ENCODE assay signal across 14 cellular contexts in the genomic region with DNA sequence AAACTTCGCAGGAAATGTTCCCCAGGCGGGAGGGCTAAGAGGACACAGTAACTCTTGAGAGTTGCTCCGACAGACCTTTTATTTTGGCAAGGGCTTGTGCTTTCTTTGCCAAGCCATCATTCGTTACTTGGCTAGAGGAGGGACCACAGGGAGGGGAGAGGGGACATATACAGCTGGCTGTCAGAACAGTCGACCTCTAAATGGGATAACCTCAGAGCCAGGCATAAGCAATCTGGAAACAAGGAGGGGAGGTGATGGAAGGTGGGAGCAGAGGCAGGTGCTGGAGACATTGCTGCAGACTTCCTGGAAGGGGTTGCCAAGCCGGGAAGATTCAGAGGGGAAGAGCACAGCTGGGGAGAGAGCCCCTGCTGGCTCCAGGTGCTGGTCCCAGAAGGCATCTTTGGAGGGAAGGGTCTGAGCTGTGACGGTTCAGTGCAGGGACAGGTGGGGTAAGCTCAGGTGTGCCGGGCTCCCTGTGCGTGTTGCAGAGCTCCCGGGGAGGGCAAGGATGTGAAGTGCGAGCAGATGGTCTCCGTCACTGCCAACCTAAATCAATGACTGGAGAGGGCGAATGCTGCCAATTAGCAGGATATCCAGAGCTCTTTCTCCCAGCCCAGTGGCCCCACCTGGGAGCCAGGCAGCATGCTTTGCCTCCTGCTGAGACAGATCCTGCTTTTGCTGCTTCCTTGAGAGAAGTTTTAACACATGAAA. TPM values are rescaled to one million over a fixed set of nuclear protein-coding genes. Genes with fewer than 3 reads are reported as not detected.
DNase-seq lines count a peak whose midpoint lies in the region; ATAC-seq and TF ChIP-seq lines count a peak whose summit lies in the region.
"Had no signal": no experiment of that assay in that cellular context is flagged by ENCODE, and none has a peak within 500 bp of the region (broad histone marks: within the 10 kb centered on the region; RNA-seq: fewer than 3 reads in every experiment).

No MANE protein-coding gene starts in this region.

- H3K4me3 ChIP-seq in BLaER1 treated with 17β-estradiol and CSF1 and Interleukin-3, amounts not matched to agents 10 nM and 100 nM: no peak overlapping the region
- H3K4me3 ChIP-seq in Loucy (ENCODE audit: low read length, poor library complexity, severe bottlenecking) (no peak overlapping the region), endodermal cell (ENCODE audit: low read length) (no peak overlapping the region)
- H3K4me3 ChIP-seq: vagina had no signal

- H3K9me3 Mint-ChIP-seq in endodermal cell: peaks cover 3% of the 10 kb centered on the region
- H3K9me3 Mint-ChIP-seq: central memory CD8-positive, alpha-beta T cell had no signal

- peaks cover 0 to 33% (median 24%) of the 10 kb centered on the region in 11 experiments; a peak in 18 of 22 replicates for H3K9me3 ChIP-seq in BLaER1 treated with 17β-estradiol and CSF1 and Interleukin-3, amounts not matched to agents 10 nM and 100 nM (replicated peaks in 1 of 11)
- H3K9me3 ChIP-seq in Loucy (ENCODE audit: insufficient read depth, low read depth, low read length) (no peaks in the 10 kb centered on the region), endodermal cell (ENCODE audit: control insufficient read depth, low read length) (no peaks in the 10 kb centered on the region)
- H3K9me3 ChIP-seq: vagina had no signal

- H3K4me1 Mint-ChIP-seq in endodermal cell: peaks cover 50% of the 10 kb centered on the region

- TF ChIP-seq CTCF in Loucy (conservative IDR thresholded peaks at IDR 0.05; ENCODE audit: low read length): no peak
- no peak for TF ChIP-seq CTCF in endodermal cell (conservative IDR thresholded peaks at IDR 0.05)

- peak overlapping the region in 9 of 11 experiments; percentile 0 to 47 (median 36); a peak in 16 of 22 replicates for H3K4me2 ChIP-seq in BLaER1 treated with 17β-estradiol and CSF1 and Interleukin-3, amounts not matched to agents 10 nM and 100 nM
- H3K4me2 ChIP-seq in Loucy (ENCODE audit: low read depth, low read length, poor library complexity, severe bottlenecking): peak overlapping the region; percentile 62

- ATAC-seq in HG02973 (IDR thresholded peaks at IDR 0.05; ENCODE audit: unreplicated experiment) (no peak), HG03135 (IDR thresholded peaks at IDR 0.05; ENCODE audit: unreplicated experiment) (no peak)

- H3F3A ChIP-seq in Loucy (ENCODE audit: low read depth): peaks cover 13% of the 10 kb centered on the region

- whole genome bisulfite sequencing in endodermal cell (ENCODE audit: insufficient coverage in 1 of 2, insufficient read length in 1 of 2), 2 experiments: 70 to 83% methylated on average over 10 to 13 of the region's 13 CpGs

- no peak overlapping the region for H3K4me3 Mint-ChIP-seq in endodermal cell
- H3K4me3 Mint-ChIP-seq: activated naive CD4-positive, alpha-beta T cell treated with anti-CD3 and anti-CD28 coated beads for 36 hours; central memory CD8-positive, alpha-beta T cell had no signal

- peak; percentile 64 for DNase-seq in NCI-H2196 treated with DMSO at 0.1 percent for 48 hours (lab: John Stamatoyannopoulos, UW; ENCODE audit: unreplicated experiment)
- peak; percentile 88 for DNase-seq in endodermal cell
- DNase-seq in mucosa of gallbladder (ENCODE audit: low spot score): no peak
- DNase-seq in hippocampal formation (lab: John Stamatoyannopoulos, UW): no peak
- DNase-seq: activated naive CD4-positive, alpha-beta T cell treated with anti-CD3 and anti-CD28 coated beads for 36 hours; midbrain; MM.1S; RPMI8226 had no signal

- peaks cover 68 to 98% (median 90%) of the 10 kb centered on the region in 10 experiments for H3K4me1 ChIP-seq in BLaER1 treated with 17β-estradiol and CSF1 and Interleukin-3, amounts not matched to agents 10 nM and 100 nM
- H3K4me1 ChIP-seq in Loucy (ENCODE audit: insufficient read depth, low read length, poor library complexity, severe bottlenecking): peaks cover 95% of the 10 kb centered on the region
- peaks cover 17% of the 10 kb centered on the region for H3K4me1 ChIP-seq in endodermal cell (ENCODE audit: control insufficient read depth, insufficient read depth, low read length)

- H3K27me3 ChIP-seq in BLaER1 treated with 17β-estradiol and CSF1 and Interleukin-3, amounts not matched to agents 10 nM and 100 nM: no peaks in the 10 kb centered on the region
- no peaks in the 10 kb centered on the region for H3K27me3 ChIP-seq in Loucy (ENCODE audit: insufficient read depth, low read length, poor library complexity, severe bottlenecking)
- H3K27me3 ChIP-seq in endodermal cell (ENCODE audit: control insufficient read depth, insufficient read depth, low read length, poor library complexity, severe bottlenecking): no peaks in the 10 kb centered on the region
- H3K27me3 ChIP-seq: vagina had no signal

- H3K9me2 ChIP-seq in Loucy (replicated peaks; ENCODE audit: low read depth, low read length): no peaks in the 10 kb centered on the region

- H3K27me3 Mint-ChIP-seq in endodermal cell (ENCODE audit: insufficient read depth): peaks cover 4% of the 10 kb centered on the region
- H3K27me3 Mint-ChIP-seq: central memory CD8-positive, alpha-beta T cell had no signal

- H4K20me1 ChIP-seq in BLaER1 treated with 17β-estradiol and CSF1 and Interleukin-3, amounts not matched to agents 10 nM and 100 nM: peaks cover 64 to 98% (median 88%) of the 10 kb centered on the region in 11 experiments; a peak in 21 of 22 replicates
- peaks cover 98% of the 10 kb centered on the region for H4K20me1 ChIP-seq in Loucy (ENCODE audit: insufficient read depth, low read length, poor library complexity, severe bottlenecking)

- H3K27ac Mint-ChIP-seq in endodermal cell: no peak overlapping the region
- H3K27ac Mint-ChIP-seq: activated naive CD4-positive, alpha-beta T cell treated with anti-CD3 and anti-CD28 coated beads for 36 hours had no signal

- H3K27ac ChIP-seq in BLaER1 treated with 17β-estradiol and CSF1 and Interleukin-3, amounts not matched to agents 10 nM and 100 nM: peak overlapping the region in 2 of 11 experiments; percentile 5 to 29; a peak in 2 of 22 replicates
- H3K27ac ChIP-seq in endodermal cell (ENCODE audit: low read depth, low read length): no peak overlapping the region
- H3K27ac ChIP-seq: vagina had no signal

- H3K9ac ChIP-seq in BLaER1 treated with 17β-estradiol and CSF1 and Interleukin-3, amounts not matched to agents 10 nM and 100 nM: no peak overlapping the region
- H3K9ac ChIP-seq in Loucy (ENCODE audit: low read depth, low read length, poor library complexity, severe bottlenecking) (no peak overlapping the region), endodermal cell (ENCODE audit: extremely low read depth, low read length, poor library complexity, severe bottlenecking) (no peak overlapping the region)

- peaks cover 100% of the 10 kb centered on the region for H3K79me2 ChIP-seq in Loucy (ENCODE audit: insufficient read depth, low read length)

- H3K36me3 Mint-ChIP-seq in endodermal cell (ENCODE audit: low read depth): peaks cover 8% of the 10 kb centered on the region

- H2AFZ ChIP-seq in Loucy (ENCODE audit: low read length): no peak overlapping the region

- H3K36me3 ChIP-seq in BLaER1 treated with 17β-estradiol and CSF1 and Interleukin-3, amounts not matched to agents 10 nM and 100 nM: peaks cover 15 to 74% (median 50%) of the 10 kb centered on the region in 11 experiments
- peaks cover 63% of the 10 kb centered on the region; the same call in 1 of the 2 replicates for H3K36me3 ChIP-seq in Loucy (ENCODE audit: insufficient read depth, low read length)
- H3K36me3 ChIP-seq in endodermal cell (ENCODE audit: control insufficient read depth, insufficient read depth, low read length): no peaks in the 10 kb centered on the region
- H3K36me3 ChIP-seq: vagina had no signal

RNA-seq across cellular contexts. Expression of a gene that starts 50.1 kb away (rescaled TPM):
- total RNA-seq in endodermal cell (10 to 100 TPM; 30.7 to 36.2 TPM), mucosa of gallbladder (16.7 TPM)
- 17.3 TPM for polyA plus RNA-seq in endodermal cell (2013, experiment 1 of 2)
- 17.2 TPM for polyA plus RNA-seq in endodermal cell (2013, experiment 2 of 2)

Comparison
In these comparisons a context has a peak if more than half of its experiments do, and no peak if none do; other contexts are left out.
1. DNase-seq: peak in NCI-H2196 treated with DMSO at 0.1 percent for 48 hours (single experiment) and endodermal cell (single experiment); none in mucosa of gallbladder (single experiment) and hippocampal formation (0 of 2).